Comparison of ENCODE assay signal across 25 cellular contexts in the genomic region with DNA sequence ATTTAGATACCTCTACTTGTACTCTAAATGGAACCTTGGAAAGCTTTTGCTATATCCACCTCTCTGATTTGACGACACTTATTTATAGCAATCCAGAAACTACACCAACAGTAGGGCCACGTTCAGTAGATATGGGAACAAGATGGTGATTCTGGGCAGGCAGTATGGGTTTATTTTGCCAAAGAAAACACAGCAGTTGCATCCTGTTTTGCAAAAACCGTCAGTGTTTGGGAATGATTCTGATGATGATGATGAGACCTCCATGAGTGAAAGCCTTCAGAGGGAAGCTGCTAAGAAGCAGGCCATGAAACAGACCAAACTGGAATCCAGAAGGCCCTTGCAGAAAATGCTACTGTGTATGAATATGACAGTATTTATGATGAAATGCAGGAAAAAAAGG.
"Had no signal": no experiment of that assay in that cellular context is flagged by ENCODE, and none has a peak within 500 bp of the region (broad histone marks: within the 10 kb centered on the region; RNA-seq: fewer than 3 reads in every experiment).

No MANE protein-coding gene starts in this region.

- H3K27me3 Mint-ChIP-seq: activated CD4-positive, alpha-beta memory T cell treated with anti-CD3 and anti-CD28 coated beads for 36 hours; activated CD4-positive, alpha-beta T cell treated with anti-CD3 and anti-CD28 coated beads, Interleukin-2, amount 10 ng/mL, durations not matched to agents 7 days and 5 days; activated naive CD8-positive, alpha-beta T cell; brain; T-cell had no signal

- H3K27ac ChIP-seq: cardiac muscle cell, VCaP had no signal

- ATAC-seq: PC-3 had no signal

- H3K4me3 ChIP-seq: cardiac muscle cell had no signal

- H3K27me3 ChIP-seq: cardiac muscle cell had no signal

- H3K4me3 Mint-ChIP-seq: activated CD4-positive, alpha-beta memory T cell treated with anti-CD3 and anti-CD28 coated beads for 36 hours; activated CD4-positive, alpha-beta T cell treated with anti-CD3 and anti-CD28 coated beads, Interleukin-2, amount 10 ng/mL, durations not matched to agents 7 days and 5 days; activated naive CD8-positive, alpha-beta T cell; activated T-cell treated with anti-CD3 and anti-CD28 coated beads, Interleukin-2, amount 50 U/mL, for 4 hours; brain; T-cell had no signal

- DNase-seq: activated CD4-positive, alpha-beta memory T cell treated with anti-CD3 and anti-CD28 coated beads for 36 hours; activated CD4-positive, alpha-beta T cell treated with anti-CD3 and anti-CD28 coated beads, Interleukin-2, amount 10 ng/mL, durations not matched to agents 7 days and 5 days; activated CD4-positive, CD25-positive, alpha-beta regulatory T cell; activated CD8-positive, alpha-beta memory T cell treated with anti-CD3 and anti-CD28 coated beads for 24 hours; activated effector memory CD4-positive, alpha-beta T cell treated with anti-CD3 and anti-CD28 coated beads, Interleukin-2, amount 50 U/mL, for 16 hours; activated naive CD4-positive, alpha-beta T cell treated with Interleukin-2 at 50 U/mL for 16 hours; activated T-cell treated with anti-CD3 and anti-CD28 coated beads, Interleukin-2, amount 50 U/mL, for 4 hours; amygdala; KG1; NCI-H1092; NCI-H1417; NCI-H1930; NCI-H2171; NCI-H2227 treated with DMSO at 0.1 percent for 48 hours; NCI-H526; NCI-H774; PC-3; SHP77 treated with DMSO at 0.1 percent for 48 hours; T-cell; T-helper 2 cell; T1000 had no signal

- H3K27ac Mint-ChIP-seq: activated CD4-positive, alpha-beta memory T cell treated with anti-CD3 and anti-CD28 coated beads for 36 hours; activated CD4-positive, alpha-beta T cell treated with anti-CD3 and anti-CD28 coated beads, Interleukin-2, amount 10 ng/mL, durations not matched to agents 7 days and 5 days; activated naive CD8-positive, alpha-beta T cell; brain; T-cell had no signal

- H3K9me3 Mint-ChIP-seq: activated CD4-positive, alpha-beta memory T cell treated with anti-CD3 and anti-CD28 coated beads for 36 hours; activated CD4-positive, alpha-beta T cell treated with anti-CD3 and anti-CD28 coated beads, Interleukin-2, amount 10 ng/mL, durations not matched to agents 7 days and 5 days; activated T-cell treated with anti-CD3 and anti-CD28 coated beads, Interleukin-2, amount 50 U/mL, for 4 hours; brain; T-cell had no signal

- H3K4me1 Mint-ChIP-seq: brain had no signal
